ENCODE assay signal across 1 cellular context in genomic region chr2:95073856-95074662, GRCh38.
TF ChIP-seq lines count a peak whose summit lies in the region.

No MANE protein-coding gene starts in this region.

TF ChIP-seq in GM12878, 131 proteins besides CTCF, POLR2A, EP300 and RAD21:
- no peak for TF ChIP-seq NRF1 (conservative IDR thresholded peaks at IDR 0.05; ENCODE audit: low read depth, low read length)
- TF ChIP-seq GATAD2B (conservative IDR thresholded peaks at IDR 0.05; ENCODE audit: low read depth), result no peak
- no peak for TF ChIP-seq SREBF1 (IDR thresholded peaks at IDR 0.05; ENCODE audit: low read length)
- no peak for TF ChIP-seq SREBF2 (IDR thresholded peaks at IDR 0.05; ENCODE audit: low read length)
- TF ChIP-seq ASH2L (IDR thresholded peaks at IDR 0.05; ENCODE audit: borderline replicate concordance, low read depth), result no peak
- TF ChIP-seq TAF1 (IDR thresholded peaks at IDR 0.05; ENCODE audit: borderline replicate concordance, low read depth, low read length), result no peak
- TF ChIP-seq NBN (IDR thresholded peaks at IDR 0.05), result no peak
- no peak for TF ChIP-seq KDM1A (IDR thresholded peaks at IDR 0.05; ENCODE audit: borderline replicate concordance)
- no peak for TF ChIP-seq HCFC1 (IDR thresholded peaks at IDR 0.05; ENCODE audit: low read length)
- no peak for TF ChIP-seq IRF4 (IDR thresholded peaks at IDR 0.05; ENCODE audit: low read depth, low read length)
- TF ChIP-seq BCL3 (IDR thresholded peaks at IDR 0.05; ENCODE audit: borderline replicate concordance, insufficient read depth, low read depth, low read length, poor library complexity, severe bottlenecking), result no peak
- TF ChIP-seq NFXL1 (IDR thresholded peaks at IDR 0.05; ENCODE audit: borderline replicate concordance), result no peak
- TF ChIP-seq SKIL (IDR thresholded peaks at IDR 0.05; ENCODE audit: low read depth, poor library complexity, severe bottlenecking), result no peak
- TF ChIP-seq SPI1 (IDR thresholded peaks at IDR 0.05; ENCODE audit: borderline replicate concordance, insufficient read depth, low read depth, low read length), result no peak
- TF ChIP-seq, protein P1, sequence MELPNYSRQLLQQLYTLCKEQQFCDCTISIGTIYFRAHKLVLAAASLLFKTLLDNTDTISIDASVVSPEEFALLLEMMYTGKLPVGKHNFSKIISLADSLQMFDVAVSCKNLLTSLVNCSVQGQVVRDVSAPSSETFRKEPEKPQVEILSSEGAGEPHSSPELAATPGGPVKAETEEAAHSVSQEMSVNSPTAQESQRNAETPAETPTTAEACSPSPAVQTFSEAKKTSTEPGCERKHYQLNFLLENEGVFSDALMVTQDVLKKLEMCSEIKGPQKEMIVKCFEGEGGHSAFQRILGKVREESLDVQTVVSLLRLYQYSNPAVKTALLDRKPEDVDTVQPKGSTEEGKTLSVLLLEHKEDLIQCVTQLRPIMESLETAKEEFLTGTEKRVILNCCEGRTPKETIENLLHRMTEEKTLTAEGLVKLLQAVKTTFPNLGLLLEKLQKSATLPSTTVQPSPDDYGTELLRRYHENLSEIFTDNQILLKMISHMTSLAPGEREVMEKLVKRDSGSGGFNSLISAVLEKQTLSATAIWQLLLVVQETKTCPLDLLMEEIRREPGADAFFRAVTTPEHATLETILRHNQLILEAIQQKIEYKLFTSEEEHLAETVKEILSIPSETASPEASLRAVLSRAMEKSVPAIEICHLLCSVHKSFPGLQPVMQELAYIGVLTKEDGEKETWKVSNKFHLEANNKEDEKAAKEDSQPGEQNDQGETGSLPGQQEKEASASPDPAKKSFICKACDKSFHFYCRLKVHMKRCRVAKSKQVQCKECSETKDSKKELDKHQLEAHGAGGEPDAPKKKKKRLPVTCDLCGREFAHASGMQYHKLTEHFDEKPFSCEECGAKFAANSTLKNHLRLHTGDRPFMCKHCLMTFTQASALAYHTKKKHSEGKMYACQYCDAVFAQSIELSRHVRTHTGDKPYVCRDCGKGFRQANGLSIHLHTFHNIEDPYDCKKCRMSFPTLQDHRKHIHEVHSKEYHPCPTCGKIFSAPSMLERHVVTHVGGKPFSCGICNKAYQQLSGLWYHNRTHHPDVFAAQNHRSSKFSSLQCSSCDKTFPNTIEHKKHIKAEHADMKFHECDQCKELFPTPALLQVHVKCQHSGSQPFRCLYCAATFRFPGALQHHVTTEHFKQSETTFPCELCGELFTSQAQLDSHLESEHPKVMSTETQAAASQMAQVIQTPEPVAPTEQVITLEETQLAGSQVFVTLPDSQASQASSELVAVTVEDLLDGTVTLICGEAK (IDR thresholded peaks at IDR 0.05; ENCODE audit: borderline replicate concordance), result no peak
